ENCODE assay signal across 8 cellular contexts in genomic region chrX:319579-320125, GRCh38. TPM values are rescaled to one million over a fixed set of nuclear protein-coding genes. Genes with fewer than 3 reads are reported as not detected.
DNase-seq lines count a peak whose midpoint lies in the region; ATAC-seq, FAIRE-seq and TF ChIP-seq lines count a peak whose summit lies in the region.

No MANE protein-coding gene starts in this region.

- peak overlapping the region; percentile 99 for H2BK120ac ChIP-seq in mesenchymal stem cell (ENCODE audit: low read depth, low read length)

- H3K4me3 ChIP-seq in bronchial epithelial cell (ENCODE audit: low read depth, low read length) (peak overlapping the region; percentile 84), mesenchymal stem cell (ENCODE audit: insufficient read depth in 1 of 2, low read depth in 1 of 2, low read length in 2 of 2) (peak overlapping the region; percentile 89 to 96)

- peak overlapping the region; percentile 99 for H3K4me2 ChIP-seq in mesenchymal stem cell (ENCODE audit: low read length, poor library complexity, severe bottlenecking)

- ATAC-seq in activated CD8-positive, alpha-beta memory T cell treated with anti-CD3 and anti-CD28 coated beads, Interleukin-2, amount 10 ng/mL, durations not matched to agents 7 days and 5 days, result no peak

- H2BK15ac ChIP-seq in mesenchymal stem cell (ENCODE audit: low read depth, poor library complexity, severe bottlenecking), result peak overlapping the region; percentile 69

- H3K27ac ChIP-seq in mesenchymal stem cell (ENCODE audit: low read length, poor library complexity, severe bottlenecking), result no peak overlapping the region

- peaks cover 22% of the 10 kb centered on the region for H3K4me1 ChIP-seq in mesenchymal stem cell (ENCODE audit: control insufficient read depth, insufficient read depth, low read depth, low read length)

- CTCF ChIA-PET in activated CD8-positive, alpha-beta memory T cell treated with anti-CD3 and anti-CD28 coated beads, Interleukin-2, amount 10 ng/mL, durations not matched to agents 7 days and 5 days (lab: Charles Lee), result no interaction called here

- H4K91ac ChIP-seq in mesenchymal stem cell (ENCODE audit: low read length), result peak overlapping the region; percentile 83

- peak overlapping the region; percentile 85 to 90 for H3K23ac ChIP-seq in mesenchymal stem cell (ENCODE audit: low read length in 2 of 2)

- H3K36me3 Mint-ChIP-seq in activated CD8-positive, alpha-beta memory T cell treated with anti-CD3 and anti-CD28 coated beads, Interleukin-2, amount 10 ng/mL, durations not matched to agents 7 days and 5 days, result no peaks in the 10 kb centered on the region
- peaks cover 4% of the 10 kb centered on the region for H3K36me3 Mint-ChIP-seq in type B pancreatic cell

- no peak overlapping the region for H2BK12ac ChIP-seq in mesenchymal stem cell (ENCODE audit: low read length in 2 of 2)

- H3K9me3 Mint-ChIP-seq in activated CD8-positive, alpha-beta memory T cell treated with anti-CD3 and anti-CD28 coated beads, Interleukin-2, amount 10 ng/mL, durations not matched to agents 7 days and 5 days (ENCODE audit: low read depth), result no peaks in the 10 kb centered on the region
- no peaks in the 10 kb centered on the region for H3K9me3 Mint-ChIP-seq in type B pancreatic cell

- no peak overlapping the region for H2AFZ ChIP-seq in mesenchymal stem cell (ENCODE audit: low read depth, low read length)

- peak overlapping the region; percentile 77 for H3K27ac Mint-ChIP-seq in activated CD8-positive, alpha-beta memory T cell treated with anti-CD3 and anti-CD28 coated beads, Interleukin-2, amount 10 ng/mL, durations not matched to agents 7 days and 5 days
- H3K27ac Mint-ChIP-seq in type B pancreatic cell, result peak overlapping the region; percentile 81

- H3K4me3 Mint-ChIP-seq in activated CD8-positive, alpha-beta memory T cell treated with anti-CD3 and anti-CD28 coated beads, Interleukin-2, amount 10 ng/mL, durations not matched to agents 7 days and 5 days, result peak overlapping the region; percentile 84
- peak overlapping the region; percentile 88 for H3K4me3 Mint-ChIP-seq in type B pancreatic cell

- peak overlapping the region; percentile 77 for H4K8ac ChIP-seq in mesenchymal stem cell (ENCODE audit: low read length)

- FAIRE-seq in bronchial epithelial cell (lab: Jason Lieb, UNC), result no peak

- peak overlapping the region; percentile 98 for H3K4ac ChIP-seq in mesenchymal stem cell (ENCODE audit: low read depth in 1 of 2, low read length in 2 of 2)

- peak; percentile 58 for DNase-seq in activated CD8-positive, alpha-beta memory T cell treated with anti-CD3 and anti-CD28 coated beads, Interleukin-2, amount 10 ng/mL, durations not matched to agents 7 days and 5 days
- no peak for DNase-seq in activated CD8-positive, alpha-beta memory T cell treated with anti-CD3 and anti-CD28 coated beads, Interleukin-2, amount 50 U/mL, for 4 hours
- no peak for DNase-seq in bronchial epithelial cell (ENCODE audit: low read depth)
- DNase-seq in mesenchymal stem cell, result no peak
- no peak for DNase-seq in type B pancreatic cell (ENCODE audit: extremely low spot score, unreplicated experiment)
- DNase-seq in LoVo (ENCODE audit: low spot score), result no peak
- DNase-seq in NCI-H2029 (lab: John Stamatoyannopoulos, UW), result no peak
- no peak for DNase-seq in anterior cingulate cortex (lab: John Stamatoyannopoulos, UW)

- peaks cover 35% of the 10 kb centered on the region for H3K4me1 Mint-ChIP-seq in activated CD8-positive, alpha-beta memory T cell treated with anti-CD3 and anti-CD28 coated beads, Interleukin-2, amount 10 ng/mL, durations not matched to agents 7 days and 5 days
- H3K4me1 Mint-ChIP-seq in type B pancreatic cell (ENCODE audit: unreplicated experiment), result peaks cover 6% of the 10 kb centered on the region

- WGBS in mesenchymal stem cell, result under 1% methylated on average over 41 of the region's 41 CpGs

- no peaks in the 10 kb centered on the region for H3K9me3 ChIP-seq in mesenchymal stem cell (ENCODE audit: control insufficient read depth, low read length)

- peaks cover 23% of the 10 kb centered on the region for H3K79me1 ChIP-seq in mesenchymal stem cell (replicated peaks; ENCODE audit: low read length, poor library complexity, severe bottlenecking)

- H3K9ac ChIP-seq in mesenchymal stem cell (ENCODE audit: low read length), result peak overlapping the region; percentile 96

- no peaks in the 10 kb centered on the region for H3K27me3 Mint-ChIP-seq in activated CD8-positive, alpha-beta memory T cell treated with anti-CD3 and anti-CD28 coated beads, Interleukin-2, amount 10 ng/mL, durations not matched to agents 7 days and 5 days
- peaks cover 8% of the 10 kb centered on the region for H3K27me3 Mint-ChIP-seq in type B pancreatic cell

- no peak for TF ChIP-seq CTCF in bronchial epithelial cell (IDR thresholded peaks at IDR 0.05; ENCODE audit: insufficient read depth, low read length, severe bottlenecking)
- TF ChIP-seq CTCF in type B pancreatic cell (conservative IDR thresholded peaks at IDR 0.05), result no peak

- peak overlapping the region; percentile 87 to 97 for H3K14ac ChIP-seq in mesenchymal stem cell (ENCODE audit: low read length in 2 of 2)

- H2AK5ac ChIP-seq in mesenchymal stem cell (ENCODE audit: low read length, severe bottlenecking), result no peak overlapping the region

- H3K36me3 ChIP-seq in bronchial epithelial cell (ENCODE audit: control insufficient read depth, insufficient read depth, low read length) (peaks cover 6% of the 10 kb centered on the region), mesenchymal stem cell (ENCODE audit: control insufficient read depth in 1 of 2, insufficient read depth in 2 of 2, low read depth in 1 of 2, low read length in 2 of 2) (peaks cover 17 to 22% of the 10 kb centered on the region in 2 experiments)

- H2BK5ac ChIP-seq in mesenchymal stem cell (ENCODE audit: low read depth, low read length, poor library complexity, severe bottlenecking), result peak overlapping the region; percentile 79

- peak overlapping the region; percentile 92 to 100 for H3K18ac ChIP-seq in mesenchymal stem cell (ENCODE audit: low read depth in 1 of 2, low read length in 2 of 2)

- no peaks in the 10 kb centered on the region for H3K27me3 ChIP-seq in bronchial epithelial cell (ENCODE audit: control insufficient read depth, insufficient read depth, low read length)
- H3K27me3 ChIP-seq in mesenchymal stem cell (ENCODE audit: control insufficient read depth in 1 of 2, insufficient read depth in 1 of 2, low read length in 2 of 2), result peaks cover 0 to 5% of the 10 kb centered on the region in 2 experiments

RNA-seq across cellular contexts. Expression of gene GTPBP6, which starts 1.1 kb away (rescaled TPM):
- total RNA-seq in activated CD8-positive, alpha-beta memory T cell treated with anti-CD3 and anti-CD28 coated beads, Interleukin-2, amount 10 ng/mL, durations not matched to agents 7 days and 5 days, result 10 to 100 TPM; 53.2 to 57.2 TPM
- total RNA-seq in bronchial epithelial cell (46.6 and 68.2 TPM in 2 replicates), type B pancreatic cell (ENCODE audit: low replicate concordance) (45.7 and 53.5 TPM in 2 replicates)
- 29.7 TPM for polyA plus RNA-seq in mesenchymal stem cell (2013, experiment 1 of 2)
- 29.8 TPM for polyA plus RNA-seq in mesenchymal stem cell (2013, experiment 2 of 2)

RNA-seq across cellular contexts. Expression of gene PLCXD1, which starts 38.5 kb away (rescaled TPM):
- 10 to 100 TPM; 41.1 to 67.9 TPM for total RNA-seq in activated CD8-positive, alpha-beta memory T cell treated with anti-CD3 and anti-CD28 coated beads, Interleukin-2, amount 10 ng/mL, durations not matched to agents 7 days and 5 days
- total RNA-seq in bronchial epithelial cell (3.9 and 9.3 TPM in 2 replicates), type B pancreatic cell (ENCODE audit: low replicate concordance) (47.5 and 54.8 TPM in 2 replicates)
- polyA plus RNA-seq in mesenchymal stem cell (2013, experiment 1 of 2), result 15.8 TPM
- 14.5 TPM for polyA plus RNA-seq in mesenchymal stem cell (2013, experiment 2 of 2)
